Comparison of ENCODE assay signal across 17 cellular contexts in the genomic region with DNA sequence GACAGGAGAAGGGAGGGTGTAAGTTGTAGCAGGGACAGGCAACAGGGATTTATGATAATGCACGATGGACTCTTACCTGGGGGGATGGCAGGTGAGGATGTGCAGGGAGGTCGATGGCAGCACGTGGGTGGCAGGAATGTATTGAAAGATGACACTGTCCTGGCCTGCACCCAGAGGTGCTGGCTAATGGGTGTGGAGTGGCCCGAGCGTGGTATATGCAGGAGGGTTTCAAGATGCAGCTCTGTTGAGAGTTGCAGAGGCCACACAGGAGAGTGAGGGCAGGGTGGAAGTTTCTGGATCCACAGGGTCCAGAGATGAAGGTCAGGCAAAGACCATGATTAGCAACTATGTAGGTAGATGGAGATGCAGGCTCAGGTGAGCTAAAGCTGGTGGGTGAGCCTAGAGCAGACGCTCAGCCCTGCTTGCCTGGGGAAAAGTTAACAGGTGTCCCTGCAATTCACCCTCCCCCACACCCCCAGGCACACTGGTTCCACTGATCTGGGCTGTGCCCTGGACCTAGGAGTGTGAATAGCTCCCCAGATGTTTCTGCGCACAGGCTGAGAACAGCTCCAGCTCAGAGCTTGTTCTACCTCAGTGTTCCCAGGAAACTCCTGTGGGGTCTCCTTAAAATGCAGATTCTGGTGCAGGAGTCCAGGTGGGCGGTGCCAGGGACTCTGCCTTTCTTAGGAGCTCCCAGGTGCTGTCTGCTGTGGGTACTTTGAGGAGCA. TPM values are rescaled to one million over a fixed set of nuclear protein-coding genes. Genes with fewer than 3 reads are reported as not detected.
DNase-seq lines count a peak whose midpoint lies in the region; ATAC-seq and TF ChIP-seq lines count a peak whose summit lies in the region.
"Had no signal": no experiment of that assay in that cellular context is flagged by ENCODE, and none has a peak within 500 bp of the region (broad histone marks: within the 10 kb centered on the region; RNA-seq: fewer than 3 reads in every experiment).

No MANE protein-coding gene starts in this region.

- no peak overlapping the region for H2AFZ ChIP-seq in neuronal stem cell (ENCODE audit: low read length)

- H3K36me3 ChIP-seq in body of pancreas (replicated peaks in 1 of 2; ENCODE audit: insufficient read depth in 1 of 2, low read depth in 2 of 2) (no peaks in the 10 kb centered on the region), neuronal stem cell (replicated peaks in 1 of 2; ENCODE audit: control insufficient read depth in 2 of 2, insufficient read depth in 2 of 2, low read length in 2 of 2) (peaks cover 0 to 3% of the 10 kb centered on the region in 2 donors)

- no peak overlapping the region for H2BK15ac ChIP-seq in neuronal stem cell (ENCODE audit: low read length)

- no peak overlapping the region for H3K14ac ChIP-seq in neuronal stem cell (ENCODE audit: low read length)

- H3K18ac ChIP-seq in neuronal stem cell (ENCODE audit: low read length): peak overlapping the region; percentile 18

- peaks cover 9 to 15% of the 10 kb centered on the region in 2 donors for H3K27me3 Mint-ChIP-seq in natural killer cell treated with Interleukin-12 subunit alpha and Interleukin-12 subunit beta and Interleukin-15 and Interleukin-18, amount 100 ng/mL, for 72 hours
- H3K27me3 Mint-ChIP-seq in natural killer cell (ENCODE audit: low read depth in 2 of 2): peaks cover 0 to 7% of the 10 kb centered on the region in 2 donors

- no peak overlapping the region for H3K9ac ChIP-seq in neuronal stem cell (ENCODE audit: low read depth, low read length, poor library complexity)
- H3K9ac ChIP-seq: KMS-11 had no signal

- no peaks in the 10 kb centered on the region for H3K9me3 Mint-ChIP-seq in natural killer cell treated with Interleukin-12 subunit alpha and Interleukin-12 subunit beta and Interleukin-15 and Interleukin-18, amount 100 ng/mL, for 72 hours
- H3K9me3 Mint-ChIP-seq in natural killer cell: no peaks in the 10 kb centered on the region

- no peak overlapping the region for H3K4ac ChIP-seq in neuronal stem cell (ENCODE audit: low read length)

- no peak overlapping the region for H3K4me3 Mint-ChIP-seq in natural killer cell treated with Interleukin-12 subunit alpha and Interleukin-12 subunit beta and Interleukin-15 and Interleukin-18, amount 100 ng/mL, for 72 hours
- no peak overlapping the region for H3K4me3 Mint-ChIP-seq in natural killer cell
- H3K4me3 Mint-ChIP-seq: B cell had no signal

- H3K9me3 ChIP-seq in body of pancreas: no peaks in the 10 kb centered on the region
- H3K9me3 ChIP-seq in neuronal stem cell (replicated peaks in 1 of 2; ENCODE audit: control insufficient read depth in 2 of 2, insufficient read depth in 1 of 2, low read depth in 1 of 2, low read length in 2 of 2): peaks cover 0 to 19% of the 10 kb centered on the region in 2 donors
- H3K9me3 ChIP-seq: A549 had no signal

- H2BK12ac ChIP-seq in neuronal stem cell (ENCODE audit: low read length): no peak overlapping the region

- H4K8ac ChIP-seq in neuronal stem cell (ENCODE audit: low read depth, low read length): no peak overlapping the region

- 38 to 44% methylated on average over 7 to 8 of the region's 8 CpGs for WGBS in body of pancreas, 2 donors
- no CpG with 5 or more reads among the region's 8 CpGs for WGBS in neuronal stem cell (ENCODE audit: extremely low coverage in 2 of 2, insufficient read length in 2 of 2, insufficient replicate concordance in 1 of 2), 2 donors

- ATAC-seq in natural killer cell treated with Interleukin-12 subunit alpha and Interleukin-12 subunit beta and Interleukin-15 and Interleukin-18, amount 100 ng/mL, for 72 hours: peak; percentile 4 to 22
- ATAC-seq in natural killer cell: no peak
- ATAC-seq in body of pancreas: peak; percentile 42

- H3K27ac Mint-ChIP-seq in natural killer cell treated with Interleukin-12 subunit alpha and Interleukin-12 subunit beta and Interleukin-15 and Interleukin-18, amount 100 ng/mL, for 72 hours: no peak overlapping the region
- H3K27ac Mint-ChIP-seq in natural killer cell: no peak overlapping the region
- H3K27ac Mint-ChIP-seq: B cell had no signal

- peak overlapping the region; percentile 25 for H3K23ac ChIP-seq in neuronal stem cell (ENCODE audit: low read depth, low read length, poor library complexity)

- H4K91ac ChIP-seq in neuronal stem cell (ENCODE audit: low read depth, low read length, poor library complexity): no peak overlapping the region

- H3K27me3 ChIP-seq in body of pancreas (no peaks in the 10 kb centered on the region), neuronal stem cell (ENCODE audit: control insufficient read depth in 3 of 3, insufficient read depth in 3 of 3, low read depth in 1 of 3, low read length in 3 of 3) (peaks cover 0 to 10% (median 4%) of the 10 kb centered on the region in 3 experiments)

- H3K36me3 Mint-ChIP-seq in natural killer cell treated with Interleukin-12 subunit alpha and Interleukin-12 subunit beta and Interleukin-15 and Interleukin-18, amount 100 ng/mL, for 72 hours: no peaks in the 10 kb centered on the region
- no peaks in the 10 kb centered on the region for H3K36me3 Mint-ChIP-seq in natural killer cell

- H2AK5ac ChIP-seq in neuronal stem cell (ENCODE audit: low read depth, low read length): peak overlapping the region; percentile 4

- H3K27ac ChIP-seq in body of pancreas (no peak overlapping the region), neuronal stem cell (replicated peaks; ENCODE audit: low read length) (no peak overlapping the region), coronary artery (no peak overlapping the region)
- H3K27ac ChIP-seq: A549, KMS-11 had no signal

- TF ChIP-seq POLR2A in body of pancreas (IDR thresholded peaks at IDR 0.05): no peak

- no peak overlapping the region for H3K4me3 ChIP-seq in body of pancreas
- H3K4me3 ChIP-seq in neuronal stem cell (ENCODE audit: low read length in 2 of 2): no peak overlapping the region
- H3K4me3 ChIP-seq in coronary artery: no peak overlapping the region
- H3K4me3 ChIP-seq: A549 had no signal

- peaks cover 24% of the 10 kb centered on the region for H3K4me1 ChIP-seq in body of pancreas
- H3K4me1 ChIP-seq in neuronal stem cell (ENCODE audit: control insufficient read depth in 2 of 2, insufficient read depth in 1 of 2, low read depth in 1 of 2, low read length in 2 of 2): peaks cover 8 to 18% of the 10 kb centered on the region in 2 donors
- H3K4me1 ChIP-seq: A549 had no signal

- no peak overlapping the region for H3K4me2 ChIP-seq in neuronal stem cell (ENCODE audit: insufficient read depth, low read length, poor library complexity, severe bottlenecking)
- H3K4me2 ChIP-seq: A549, KMS-11 had no signal

- intact Hi-C loops in natural killer cell (cut with micrococcal nuclease) (no loop called here), body of pancreas (cut with DNase I) (no loop called here)

- no peak for DNase-seq in natural killer cell treated with Interleukin-12 subunit alpha and Interleukin-12 subunit beta and Interleukin-15 and Interleukin-18, amount 100 ng/mL, for 72 hours (ENCODE audit: low spot score)
- no peak for DNase-seq in natural killer cell
- peak in 1 of 4 donors; percentile 59 for DNase-seq in body of pancreas
- no peak for DNase-seq in neuronal stem cell (ENCODE audit: low spot score)
- no peak for DNase-seq in coronary artery (ENCODE audit: low spot score)
- DNase-seq in HK-2 (ENCODE audit: unreplicated experiment): no peak
- DNase-seq in NCI-H2081 treated with DMSO at 0.1 percent for 48 hours (lab: John Stamatoyannopoulos, UW): no peak
- DNase-seq: DMS79, NCI-H1092 treated with DMSO at 0.1 percent for 48 hours, NCI-H2029 treated with DMSO at 0.1 percent for 48 hours, NCI-H2171 treated with DMSO at 0.1 percent for 48 hours, NCI-H526, OCI-M1, Right ventricle myocardium superior had no signal

- H3K4me1 Mint-ChIP-seq in natural killer cell treated with Interleukin-12 subunit alpha and Interleukin-12 subunit beta and Interleukin-15 and Interleukin-18, amount 100 ng/mL, for 72 hours (ENCODE audit: low read depth in 2 of 2): no peaks in the 10 kb centered on the region
- no peaks in the 10 kb centered on the region for H3K4me1 Mint-ChIP-seq in natural killer cell
- H3K4me1 Mint-ChIP-seq: B cell had no signal

- TF ChIP-seq CTCF in natural killer cell (IDR thresholded peaks at IDR 0.05): no peak
- no peak for TF ChIP-seq CTCF in body of pancreas (IDR thresholded peaks at IDR 0.05)
- TF ChIP-seq CTCF in coronary artery (IDR thresholded peaks at IDR 0.05): no peak

- H2BK120ac ChIP-seq in neuronal stem cell (ENCODE audit: low read depth, low read length): no peak overlapping the region

- H3K79me1 ChIP-seq in neuronal stem cell (ENCODE audit: low read depth, low read length): peaks cover 2% of the 10 kb centered on the region

- H2BK5ac ChIP-seq in neuronal stem cell (ENCODE audit: low read length): no peak overlapping the region

RNA-seq across cellular contexts. Expression of a gene that starts 21.5 kb away (rescaled TPM):
- total RNA-seq in natural killer cell treated with Interleukin-12 subunit alpha and Interleukin-12 subunit beta and Interleukin-15 and Interleukin-18, amount 100 ng/mL, for 72 hours: not detected
- 1 to 10 TPM in 2 of 3 donors, not detected in 1; 1.1 to 1.5 TPM for total RNA-seq in natural killer cell
- 1 to 10 TPM; 2.3 to 6.6 TPM for total RNA-seq in body of pancreas
- polyA plus RNA-seq in neuronal stem cell (2013, experiment 1 of 2): 11.1 TPM
- polyA plus RNA-seq in neuronal stem cell (2013, experiment 2 of 2): 11.3 TPM
- total RNA-seq: B cell had no signal

Comparison
In these comparisons a context has a peak if more than half of its experiments do, and no peak if none do; other contexts are left out.
1. ATAC-seq: peak in natural killer cell treated with Interleukin-12 subunit alpha and Interleukin-12 subunit beta and Interleukin-15 and Interleukin-18, amount 100 ng/mL, for 72 hours (2 of 2) and body of pancreas (single experiment); none in natural killer cell (0 of 3).